ENCODE assay signal across 9 cellular contexts in genomic region chr6:139580592-139581484, GRCh38.
DNase-seq lines count a peak whose midpoint lies in the region; ATAC-seq, FAIRE-seq and TF ChIP-seq lines count a peak whose summit lies in the region.
"Had no signal": no experiment of that assay in that cellular context is flagged by ENCODE, and none has a peak within 500 bp of the region (broad histone marks: within the 10 kb centered on the region; RNA-seq: fewer than 3 reads in every experiment).

No MANE protein-coding gene starts in this region.

- no peak for TF ChIP-seq POLR2A in H54 (IDR thresholded peaks at IDR 0.05; ENCODE audit: low read depth, low read length)

- no peak for FAIRE-seq in H54 (lab: Jason Lieb, UNC)

- DNase-seq in putamen (ENCODE audit: low spot score) = peak; percentile 13
- DNase-seq in H54 (ENCODE audit: insufficient read length, low spot score) = no peak
- no peak for DNase-seq in NCI-H2029 treated with DMSO at 0.1 percent for 48 hours (lab: John Stamatoyannopoulos, UW)
- no peak for DNase-seq in DMS 273 (lab: John Stamatoyannopoulos, UW; ENCODE audit: unreplicated experiment)
- DNase-seq: Karpas-422; stimulated activated CD4-positive, alpha-beta T cell treated with anti-CD3 and anti-CD28 coated beads, Interleukin-2, amount 100 ng/mL, for 24 hours had no signal

- peak; percentile 90 for ATAC-seq in GM19035 (IDR thresholded peaks at IDR 0.05; ENCODE audit: unreplicated experiment)
- peak; percentile 89 for ATAC-seq in GM21825 (IDR thresholded peaks at IDR 0.05; ENCODE audit: unreplicated experiment)
- ATAC-seq in HG03442 (IDR thresholded peaks at IDR 0.05; ENCODE audit: unreplicated experiment) = peak; percentile 92
